In genomic region chr4:3074078-3074845, GRCh38 we compare ENCODE assay signal across 9 cellular contexts. TPM values are rescaled to one million over a fixed set of nuclear protein-coding genes. Genes with fewer than 3 reads are reported as not detected.
A peak's percentile ranks its signal among the peaks of the same experiment; 100 is the strongest.
DNase-seq lines count a peak whose midpoint lies in the region; ATAC-seq and TF ChIP-seq lines count a peak whose summit lies in the region.
"Had no signal": no experiment of that assay in that cellular context is flagged by ENCODE, and none has a peak within 500 bp of the region (broad histone marks: within the 10 kb centered on the region; RNA-seq: fewer than 3 reads in every experiment).

Gene HTT, plus strand, starts transcription at chr4:3074681. Its CDS starts 145 bp downstream, at chr4:3074826.
Gene HTT-AS, minus strand, starts transcription at chr4:3074538.

- H3K4me1 Mint-ChIP-seq in activated CD4-positive, alpha-beta T cell treated with anti-CD3 and anti-CD28 coated beads for 36 hours: peaks cover 24% of the 10 kb centered on the region

- no peaks in the 10 kb centered on the region for H3K4me1 ChIP-seq in BE2C

- H3K27me3 ChIP-seq in BE2C: no peaks in the 10 kb centered on the region
- no peaks in the 10 kb centered on the region for H3K27me3 ChIP-seq in layer of hippocampus (ENCODE audit: control insufficient read depth, insufficient read depth, low read length)

- intact Hi-C loops in activated CD4-positive, alpha-beta T cell treated with anti-CD3 and anti-CD28 coated beads for 36 hours (cut with DNase I, micrococcal nuclease): loop anchor here (1.0 to 10.0 kb wide), 19 partner anchors 11 to 1495 kb away; partner anchors contain the start of genes ADD1 (in 1 of the 2), CFAP99 (in 1 of the 2), FAM193A (in 1 of the 2) and GRK4 (in 1 of the 2)

- peak; percentile 79 for ATAC-seq in HG03439 (IDR thresholded peaks at IDR 0.05; ENCODE audit: unreplicated experiment)
- peak; percentile 89 for ATAC-seq in activated CD4-positive, alpha-beta T cell treated with anti-CD3 and anti-CD28 coated beads for 36 hours

- H3K27ac ChIP-seq in layer of hippocampus (ENCODE audit: low read depth, low read length): peak within 1 kb of the TSS; percentile 94

- H3K27ac Mint-ChIP-seq in activated CD4-positive, alpha-beta T cell treated with anti-CD3 and anti-CD28 coated beads for 36 hours: peak within 1 kb of the TSS; percentile 90

- H3K36me3 ChIP-seq in BE2C: no peaks in the 10 kb centered on the region

- peak within 1 kb of the TSS; percentile 95 for H3K4me3 Mint-ChIP-seq in activated CD4-positive, alpha-beta T cell treated with anti-CD3 and anti-CD28 coated beads for 36 hours

- H3K9me3 ChIP-seq in BE2C: no peaks in the 10 kb centered on the region

- TF ChIP-seq CTCF in BE2C (IDR thresholded peaks at IDR 0.05; ENCODE audit: low read depth, low read length): 0 out of 2 replicates have a peak, but pooled peaks have one; percentile 18
- TF ChIP-seq CTCF in choroid plexus epithelial cell (conservative IDR thresholded peaks at IDR 0.05; ENCODE audit: low read depth, low read length): no peak

- CTCF ChIA-PET in activated CD4-positive, alpha-beta T cell treated with anti-CD3 and anti-CD28 coated beads for 36 hours (lab: Charles Lee): interaction anchor here (0.5 kb wide), 1 partner anchor 1033 kb away, joined by 3 read pairs; no protein-coding TSS in a partner anchor

- H3K9me3 Mint-ChIP-seq in activated CD4-positive, alpha-beta T cell treated with anti-CD3 and anti-CD28 coated beads for 36 hours (ENCODE audit: low read depth): no peaks in the 10 kb centered on the region

- peaks cover 6% of the 10 kb centered on the region for H3K36me3 Mint-ChIP-seq in activated CD4-positive, alpha-beta T cell treated with anti-CD3 and anti-CD28 coated beads for 36 hours (ENCODE audit: low read depth)

- H3K27me3 Mint-ChIP-seq in activated CD4-positive, alpha-beta T cell treated with anti-CD3 and anti-CD28 coated beads for 36 hours: no peaks in the 10 kb centered on the region

- H3K4me3 ChIP-seq in BE2C (ENCODE audit: low read depth, low read length): peak within 1 kb of the TSS; percentile 93
- H3K4me3 ChIP-seq in choroid plexus epithelial cell (ENCODE audit: low read depth, low read length): peak within 1 kb of the TSS; percentile 95

- DNase-seq in BE2C (peak; percentile 99), GM19238 (ENCODE audit: insufficient read length, low spot score) (peak; percentile 81), NCI-H510A treated with DMSO at 0.1 percent for 48 hours (lab: John Stamatoyannopoulos, UW) (peak; percentile 76), choroid plexus epithelial cell (ENCODE audit: low read depth) (peak; percentile 95)
- peak; percentile 100 for DNase-seq in activated CD4-positive, alpha-beta T cell treated with anti-CD3 and anti-CD28 coated beads for 36 hours
- peak; percentile 97 for DNase-seq in stimulated activated CD4-positive, alpha-beta T cell treated with anti-CD3 and anti-CD28 coated beads, Interleukin-1b, Interleukin-23, amount 100 ng/mL, for 1 hour (ENCODE audit: low read depth in 2 of 2)

- POLR2A ChIA-PET in activated CD4-positive, alpha-beta T cell treated with anti-CD3 and anti-CD28 coated beads for 36 hours (lab: Charles Lee): interaction anchor here (0.6 kb wide), 2 partner anchors 23 to 33 kb away, joined by 3 read pairs; no protein-coding TSS in a partner anchor

RNA-seq across cellular contexts. Expression of gene HTT, which starts in this region (rescaled TPM):
- 20.7 TPM for polyA plus RNA-seq in BE2C (2012; ENCODE audit: insufficient read depth, insufficient read length, low read depth)
- total RNA-seq in activated CD4-positive, alpha-beta T cell treated with anti-CD3 and anti-CD28 coated beads for 36 hours: 100 to 1,000 TPM in 1 of 2 experiments, 10 to 100 TPM in 1; 80.1 to 127 TPM

RNA-seq across cellular contexts. Expression of gene HTT-AS, which starts in this region (rescaled TPM):
- not detected for polyA plus RNA-seq in BE2C (2012; ENCODE audit: insufficient read depth, insufficient read length, low read depth)
- total RNA-seq in activated CD4-positive, alpha-beta T cell treated with anti-CD3 and anti-CD28 coated beads for 36 hours: not detected
- polyA plus RNA-seq: adipose tissue had no signal

Comparison
In these comparisons a context has a peak if more than half of its experiments do, and no peak if none do; other contexts are left out.
1. Peak in every context shown above with its lines: DNase-seq, ATAC-seq, H3K4me3 ChIP-seq and H3K27ac ChIP-seq.